ENCODE assay signal across 19 cellular contexts in the genomic region with DNA sequence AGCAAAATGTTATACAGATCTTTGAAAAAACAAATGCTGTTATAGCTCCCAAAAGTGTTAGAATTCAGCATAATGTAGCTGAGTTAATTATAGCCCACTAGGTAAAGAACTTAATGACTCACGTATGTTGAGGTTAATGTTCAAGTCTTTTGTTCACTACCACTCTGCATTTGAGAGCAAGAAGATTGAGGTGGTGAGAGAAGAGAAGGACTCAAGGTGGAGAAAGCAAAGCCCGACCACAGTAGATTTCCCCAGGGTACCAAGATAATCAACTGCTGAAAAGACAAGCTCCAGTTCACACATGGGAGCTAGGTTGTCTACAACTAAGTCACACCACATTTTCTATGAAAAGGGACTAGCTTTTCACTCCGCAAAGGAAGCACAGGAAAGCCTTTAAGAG.
A peak's percentile ranks its signal among the peaks of the same experiment; 100 is the strongest.
DNase-seq lines count a peak whose midpoint lies in the region; ATAC-seq, FAIRE-seq and TF ChIP-seq lines count a peak whose summit lies in the region.
"Had no signal": no experiment of that assay in that cellular context is flagged by ENCODE, and none has a peak within 500 bp of the region (broad histone marks: within the 10 kb centered on the region; RNA-seq: fewer than 3 reads in every experiment).

No MANE protein-coding gene starts in this region.

- TF ChIP-seq RAD21 in GM12878 (IDR thresholded peaks at IDR 0.05; ENCODE audit: insufficient read depth, low read depth, low read length), result no peak

- H3K36me3 ChIP-seq in GM12878 (ENCODE audit: control insufficient read depth in 2 of 2, insufficient read depth in 2 of 2, low read length in 1 of 2), result no peaks in the 10 kb centered on the region
- no peaks in the 10 kb centered on the region for H3K36me3 ChIP-seq in neuronal stem cell (replicated peaks in 1 of 2; ENCODE audit: control insufficient read depth in 2 of 2, insufficient read depth in 2 of 2, low read length in 2 of 2)

- TF ChIP-seq CTCF in GM12865 (IDR thresholded peaks at IDR 0.05; ENCODE audit: insufficient read depth, low read depth, low read length, missing control alignments) (no peak), GM12878 (IDR thresholded peaks at IDR 0.05 in 2 of 3, conservative IDR thresholded peaks at IDR 0.05 in 1 of 3; ENCODE audit: control insufficient read depth in 2 of 3, extremely low read depth in 1 of 3, insufficient read depth in 1 of 3, low read depth in 3 of 3, low read length in 3 of 3) (no peak)

- POLR2A ChIA-PET in GM12878 (lab: Charles Lee), result interaction anchor here (0.7 kb wide), 1 partner anchor 210 kb away, joined by 3 read pairs; no protein-coding TSS in a partner anchor

- H2BK12ac ChIP-seq in neuronal stem cell (ENCODE audit: low read length), result no peak overlapping the region

- no peaks in the 10 kb centered on the region for H3K27me3 ChIP-seq in GM12878 (replicated peaks in 1 of 2; ENCODE audit: control insufficient read depth in 2 of 2, insufficient read depth in 2 of 2, low read length in 1 of 2)
- H3K27me3 ChIP-seq in neuronal stem cell (ENCODE audit: control insufficient read depth in 3 of 3, insufficient read depth in 3 of 3, low read depth in 1 of 3, low read length in 3 of 3), result no peaks in the 10 kb centered on the region

- H2BK120ac ChIP-seq in neuronal stem cell (ENCODE audit: low read depth, low read length), result no peak overlapping the region

- H3K27ac ChIP-seq in GM12878 (ENCODE audit: control insufficient read depth, insufficient read depth) (no peak overlapping the region), neuronal stem cell (replicated peaks; ENCODE audit: low read length) (no peak overlapping the region)
- H3K27ac ChIP-seq: C4-2B had no signal

- no peaks in the 10 kb centered on the region for H3K79me2 ChIP-seq in GM12878 (ENCODE audit: control insufficient read depth, insufficient read depth, low read length)

- SMC1A ChIA-PET in GM12878 (lab: Charles Lee; ENCODE audit: uncharacterized antibody, unreplicated experiment), result interaction anchor here (1.0 to 1.6 kb wide), 5 partner anchors 9 to 400 kb away, joined by 3 to 5 read pairs (median 4); no protein-coding TSS in a partner anchor

- no peak overlapping the region for H3K14ac ChIP-seq in neuronal stem cell (ENCODE audit: low read length)

- no peak for FAIRE-seq in GM12878 (lab: Jason Lieb, UNC)
- FAIRE-seq: G401.6, GM12892, GM19239 had no signal

- no peak overlapping the region for H2AK5ac ChIP-seq in neuronal stem cell (ENCODE audit: low read depth, low read length)

- H2AFZ ChIP-seq in GM12878 (ENCODE audit: control insufficient read depth, low read depth, low read length) (no peak overlapping the region), neuronal stem cell (ENCODE audit: low read length) (no peak overlapping the region)
- H2AFZ ChIP-seq: GM23338 had no signal

- no peak overlapping the region for H2BK15ac ChIP-seq in neuronal stem cell (ENCODE audit: low read length)

- TF ChIP-seq EP300 in GM12878 (IDR thresholded peaks at IDR 0.05; ENCODE audit: borderline replicate concordance in 1 of 2, control insufficient read depth in 1 of 2, low read depth in 2 of 2, low read length in 2 of 2), result no peak

- H3K4me1 ChIP-seq in GM12878 (ENCODE audit: control insufficient read depth, insufficient read depth, low read length) (no peaks in the 10 kb centered on the region), neuronal stem cell (ENCODE audit: control insufficient read depth in 2 of 2, insufficient read depth in 1 of 2, low read depth in 1 of 2, low read length in 2 of 2) (peaks cover 0 to 1% of the 10 kb centered on the region in 2 donors)

- no peak overlapping the region for H3K18ac ChIP-seq in neuronal stem cell (ENCODE audit: low read length)

- in situ Hi-C loops in GM12878 (cut with MboI), result no loop called here

- RAD21 ChIA-PET in GM12878 (lab: Charles Lee; ENCODE audit: unreplicated experiment), result interaction anchor here (0.6 to 0.8 kb wide), 2 partner anchors 72 to 210 kb away, joined by 3 to 4 read pairs; no protein-coding TSS in a partner anchor

- no peaks in the 10 kb centered on the region for H3K9me3 ChIP-seq in GM12878 (replicated peaks; ENCODE audit: control insufficient read depth, insufficient read depth, low read length)
- no peaks in the 10 kb centered on the region for H3K9me3 ChIP-seq in neuronal stem cell (replicated peaks in 1 of 2; ENCODE audit: control insufficient read depth in 2 of 2, insufficient read depth in 1 of 2, low read depth in 1 of 2, low read length in 2 of 2)
- H3K9me3 ChIP-seq: Caco-2 had no signal

- H3K4me3 ChIP-seq in GM12865 (ENCODE audit: low read depth, low read length), result no peak overlapping the region
- H3K4me3 ChIP-seq in GM12878, result no peak overlapping the region
- H3K4me3 ChIP-seq in neuronal stem cell (ENCODE audit: low read length in 2 of 2), result no peak overlapping the region
- H3K4me3 ChIP-seq: GM23338 had no signal

- H3K23ac ChIP-seq in neuronal stem cell (ENCODE audit: low read depth, low read length, poor library complexity), result no peak overlapping the region

- no TSS peak for BruUV-seq in GM12878 (replicated peaks; lab: Mats Ljungman, UMichigan)

- no peak overlapping the region for H4K91ac ChIP-seq in neuronal stem cell (ENCODE audit: low read depth, low read length, poor library complexity)

- H3K4ac ChIP-seq in neuronal stem cell (ENCODE audit: low read length), result no peak overlapping the region

- H4K8ac ChIP-seq in neuronal stem cell (ENCODE audit: low read depth, low read length), result no peak overlapping the region

- no peak overlapping the region for H3K9ac ChIP-seq in GM12878 (ENCODE audit: control insufficient read depth, insufficient read depth, low read length)
- H3K9ac ChIP-seq in neuronal stem cell (ENCODE audit: low read depth, low read length, poor library complexity), result no peak overlapping the region

- intact Hi-C loops in GM12878 (cut with micrococcal nuclease; ENCODE audit: unreplicated experiment), result no loop called here

- no peaks in the 10 kb centered on the region for H4K20me1 ChIP-seq in GM12878 (ENCODE audit: control insufficient read depth, insufficient read depth)

- ATAC-seq in GM18520 (IDR thresholded peaks at IDR 0.05; ENCODE audit: unreplicated experiment), result peak; percentile 39
- ATAC-seq in GM21786 (IDR thresholded peaks at IDR 0.05; ENCODE audit: unreplicated experiment), result peak; percentile 78
- ATAC-seq in GM12878, result peak; percentile 54
- ATAC-seq: CD8-positive, alpha-beta T cell; GM23338; HCT116 had no signal

- no peaks in the 10 kb centered on the region for H3K79me1 ChIP-seq in neuronal stem cell (ENCODE audit: low read depth, low read length)

- WGBS in GM12878 (ENCODE audit: insufficient coverage, insufficient replicate concordance, low lambda C conversion rate, missing lambda C conversion rate), result 32% methylated on average over 3 of the region's 3 CpGs
- no CpG with 5 or more reads among the region's 3 CpGs for WGBS in neuronal stem cell (ENCODE audit: extremely low coverage in 2 of 2, insufficient read length in 2 of 2, insufficient replicate concordance in 1 of 2), 2 donors

- TF ChIP-seq POLR2A in GM12878 (IDR thresholded peaks at IDR 0.05; ENCODE audit: low read depth, low read length), result no peak

- H3K4me2 ChIP-seq in GM12878 (ENCODE audit: control insufficient read depth, insufficient read depth) (no peak overlapping the region), neuronal stem cell (ENCODE audit: insufficient read depth, low read length, poor library complexity, severe bottlenecking) (no peak overlapping the region)
- H3K4me2 ChIP-seq: GM23338 had no signal

- H2BK5ac ChIP-seq in neuronal stem cell (ENCODE audit: low read length), result no peak overlapping the region

- peak; percentile 33 for DNase-seq in GM12865 (ENCODE audit: low read depth)
- no peak for DNase-seq in GM12878 (ENCODE audit: low read depth, low spot score)
- DNase-seq in NOMO-1 (lab: John Stamatoyannopoulos, UW; ENCODE audit: unreplicated experiment in 2 of 2), result no peak
- no peak for DNase-seq in globus pallidus (ENCODE audit: low spot score)
- DNase-seq in neuronal stem cell (ENCODE audit: low spot score), result no peak
- DNase-seq: Caco-2; CD4-positive, CD25-positive, alpha-beta regulatory T cell; CD8-positive, alpha-beta T cell; DMS153; DND-41; H9 had no signal

- CTCF ChIA-PET in GM12878 (lab: Yijun Ruan, JAX), result interaction anchor here (0.9 kb wide), 2 partner anchors 12 to 203 kb away, joined by 3 read pairs; no protein-coding TSS in a partner anchor

TF ChIP-seq in GM12878, 131 proteins besides CTCF, POLR2A, EP300 and RAD21 (continues in another document):
- TF ChIP-seq SMAD1 (IDR thresholded peaks at IDR 0.05; ENCODE audit: low read depth, partially characterized antibody) (no peak), CBFB (IDR thresholded peaks at IDR 0.05; ENCODE audit: low read depth) (no peak), ZZZ3 (IDR thresholded peaks at IDR 0.05; ENCODE audit: control insufficient read depth, insufficient read length, low read depth) (no peak), MTA2 (IDR thresholded peaks at IDR 0.05; ENCODE audit: low read depth) (peak; percentile 66; the same call in 1 of the 2 replicates), ATF7 (IDR thresholded peaks at IDR 0.05; ENCODE audit: low read depth) (peak; percentile 35; the same call in 1 of the 2 replicates)
- TF ChIP-seq, protein P1, sequence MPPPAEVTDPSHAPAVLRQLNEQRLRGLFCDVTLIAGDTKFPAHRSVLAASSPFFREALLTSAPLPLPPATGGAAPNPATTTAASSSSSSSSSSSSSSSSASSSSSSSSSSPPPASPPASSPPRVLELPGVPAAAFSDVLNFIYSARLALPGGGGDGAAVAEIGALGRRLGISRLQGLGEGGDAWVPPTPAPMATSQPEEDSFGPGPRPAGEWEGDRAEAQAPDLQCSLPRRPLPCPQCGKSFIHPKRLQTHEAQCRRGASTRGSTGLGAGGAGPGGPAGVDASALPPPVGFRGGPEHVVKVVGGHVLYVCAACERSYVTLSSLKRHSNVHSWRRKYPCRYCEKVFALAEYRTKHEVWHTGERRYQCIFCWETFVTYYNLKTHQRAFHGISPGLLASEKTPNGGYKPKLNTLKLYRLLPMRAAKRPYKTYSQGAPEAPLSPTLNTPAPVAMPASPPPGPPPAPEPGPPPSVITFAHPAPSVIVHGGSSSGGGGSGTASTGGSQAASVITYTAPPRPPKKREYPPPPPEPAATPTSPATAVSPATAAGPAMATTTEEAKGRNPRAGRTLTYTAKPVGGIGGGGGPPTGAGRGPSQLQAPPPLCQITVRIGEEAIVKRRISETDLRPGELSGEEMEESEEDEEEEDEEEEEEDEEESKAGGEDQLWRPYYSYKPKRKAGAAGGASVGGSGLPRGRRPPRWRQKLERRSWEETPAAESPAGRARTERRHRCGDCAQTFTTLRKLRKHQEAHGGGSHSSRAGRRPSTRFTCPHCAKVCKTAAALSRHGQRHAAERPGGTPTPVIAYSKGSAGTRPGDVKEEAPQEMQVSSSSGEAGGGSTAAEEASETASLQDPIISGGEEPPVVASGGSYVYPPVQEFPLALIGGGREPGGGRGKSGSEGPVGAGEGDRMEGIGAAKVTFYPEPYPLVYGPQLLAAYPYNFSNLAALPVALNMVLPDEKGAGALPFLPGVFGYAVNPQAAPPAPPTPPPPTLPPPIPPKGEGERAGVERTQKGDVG (CRISPR knock-in tag; IDR thresholded peaks at IDR 0.05), result no peak
